8 cellular contexts compared by ENCODE assay signal in the genomic region with DNA sequence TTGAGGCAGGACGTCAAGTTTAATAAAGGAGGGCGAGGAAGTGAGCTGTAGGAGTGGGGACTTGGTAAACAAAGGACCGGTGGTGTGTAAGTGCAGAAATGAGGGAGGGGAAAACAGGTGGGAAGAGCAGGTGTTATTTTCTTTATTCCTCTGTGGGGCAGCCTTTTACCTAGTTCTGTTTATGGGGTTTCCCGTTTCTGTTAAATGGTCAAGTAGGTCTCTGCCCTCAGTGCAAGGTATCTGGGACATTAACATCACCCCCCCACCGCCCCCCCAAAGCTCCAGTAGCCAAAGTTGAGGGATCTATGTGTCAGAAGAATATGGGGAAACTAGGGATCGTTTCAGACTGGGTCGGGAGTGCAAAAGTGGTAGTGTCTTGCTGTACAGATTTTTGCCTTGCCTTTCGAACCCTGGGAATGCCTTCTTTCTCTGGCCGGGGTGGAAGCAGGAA. TPM values are rescaled to one million over a fixed set of nuclear protein-coding genes. Genes with fewer than 3 reads are reported as not detected.
DNase-seq lines count a peak whose midpoint lies in the region; ATAC-seq and TF ChIP-seq lines count a peak whose summit lies in the region.

No MANE protein-coding gene starts in this region.

- no peak for TF ChIP-seq RAD21 in IMR-90 (IDR thresholded peaks at IDR 0.05; ENCODE audit: low read length)

- CTCF ChIA-PET in IMR-90 (lab: Yijun Ruan, JAX), result interaction anchor here (1.2 to 1.3 kb wide), 2 partner anchors 57 to 67 kb away, joined by 3 read pairs; no protein-coding TSS in a partner anchor

- H3K27ac ChIP-seq in IMR-90 (ENCODE audit: insufficient read depth, low read length) (peak overlapping the region; percentile 80), muscle layer of colon (ENCODE audit: low read depth, low read length) (peak overlapping the region; percentile 57)

- peak overlapping the region; percentile 51; the same call in 1 of the 2 replicates for H4K5ac ChIP-seq in IMR-90 (ENCODE audit: low read depth, low read length)

- H2AFZ ChIP-seq in IMR-90 (replicated peaks; ENCODE audit: low read length, poor library complexity), result peak overlapping the region; percentile 95

- peak overlapping the region; percentile 83 for H3K23ac ChIP-seq in IMR-90 (ENCODE audit: low read depth, low read length)

- no peak for DNase-seq in GM12864 (ENCODE audit: low read depth)
- DNase-seq in IMR-90, result no peak
- peak; percentile 2 to 41 for DNase-seq in T47D (ENCODE audit: low read depth in 1 of 2, low spot score in 1 of 2)
- no peak for DNase-seq in DMS153 treated with DMSO at 0.1 percent for 48 hours (lab: John Stamatoyannopoulos, UW; ENCODE audit: unreplicated experiment)
- no peak for DNase-seq in COR-L47 (lab: John Stamatoyannopoulos, UW)

- no peak for TF ChIP-seq POLR2A in IMR-90 (IDR thresholded peaks at IDR 0.05; ENCODE audit: low read depth, low read length)

- BruUV-seq in IMR-90 (replicated peaks; lab: Mats Ljungman, UMichigan), result no TSS peak

- TF ChIP-seq CTCF in GM12864 (IDR thresholded peaks at IDR 0.05; ENCODE audit: low read depth, low read length, missing control alignments) (no peak), IMR-90 (conservative IDR thresholded peaks at IDR 0.05; ENCODE audit: low read depth, low read length) (no peak)

- peaks cover 9% of the 10 kb centered on the region for H3K4me1 ChIP-seq in IMR-90 (ENCODE audit: control insufficient read depth, insufficient read depth, low read length)
- H3K4me1 ChIP-seq in muscle layer of colon (ENCODE audit: insufficient read depth, low read length), result peaks cover 11% of the 10 kb centered on the region

- intact Hi-C loops in IMR-90 (cut with micrococcal nuclease), result loop anchor here (1.0 to 5.0 kb wide), 2 partner anchors 39 to 54 kb away; no protein-coding TSS in a partner anchor

- peak overlapping the region; percentile 86 for H3K4me2 ChIP-seq in IMR-90 (ENCODE audit: low read depth, low read length)

- H2BK5ac ChIP-seq in IMR-90 (ENCODE audit: low read depth, low read length, poor library complexity, severe bottlenecking), result peak overlapping the region; percentile 64

- POLR2A ChIA-PET in IMR-90 (lab: Charles Lee; ENCODE audit: unreplicated experiment), result no interaction called here

- dilution Hi-C loops in IMR-90 (cut with HindIII; ENCODE audit: low sequenced_read_pairs, unreplicated experiment), result no loop called here

- peaks cover 8% of the 10 kb centered on the region for H3K9me1 ChIP-seq in IMR-90 (ENCODE audit: insufficient read depth, low read length)

- peak overlapping the region; percentile 86 to 100 for H4K8ac ChIP-seq in IMR-90 (ENCODE audit: low read depth in 2 of 2, low read length in 2 of 2)

- peaks cover 17 to 45% of the 10 kb centered on the region in 2 experiments for H3K79me1 ChIP-seq in IMR-90 (ENCODE audit: low read depth in 1 of 2, low read length in 2 of 2)

- peak overlapping the region; percentile 48 for H2BK120ac ChIP-seq in IMR-90 (ENCODE audit: low read depth, low read length)

- H2AK9ac ChIP-seq in IMR-90 (replicated peaks; ENCODE audit: low read depth, low read length, poor library complexity), result peak overlapping the region; percentile 59

- H4K20me1 ChIP-seq in IMR-90 (ENCODE audit: insufficient read depth, low read length), result peaks cover 32% of the 10 kb centered on the region

- peak overlapping the region; percentile 80 for H2AK5ac ChIP-seq in IMR-90 (ENCODE audit: low read depth, low read length)

- H3K14ac ChIP-seq in IMR-90 (replicated peaks; ENCODE audit: low read depth, low read length), result peak overlapping the region; percentile 69

- H3K27me3 ChIP-seq in IMR-90 (ENCODE audit: control insufficient read depth, insufficient read depth, low read length) (no peaks in the 10 kb centered on the region), muscle layer of colon (ENCODE audit: control insufficient read depth in 1 of 2, insufficient read depth in 2 of 2, low read length in 2 of 2) (no peaks in the 10 kb centered on the region)

- H3K4me3 ChIP-seq in GM12864 (ENCODE audit: low read depth, low read length) (peak overlapping the region; percentile 52), IMR-90 (ENCODE audit: insufficient read depth, low read depth, low read length) (peak overlapping the region; percentile 64), muscle layer of colon (ENCODE audit: low read depth in 1 of 2, low read length in 2 of 2) (peak overlapping the region; percentile 59 to 79)

- H3K36me3 ChIP-seq in IMR-90 (ENCODE audit: control insufficient read depth, insufficient read depth, low read length) (no peaks in the 10 kb centered on the region), muscle layer of colon (ENCODE audit: insufficient read depth, low read length) (no peaks in the 10 kb centered on the region)

- H3K4ac ChIP-seq in IMR-90 (ENCODE audit: low read depth, low read length), result peak overlapping the region; percentile 75

- in situ Hi-C loops in IMR-90 (cut with MboI; ENCODE audit: low sequenced_read_pairs) (no loop called here), T47D (cut with HindIII; ENCODE audit: low pct_unique_long_range_greater_than_20kb, low sequenced_read_pairs) (no loop called here)

- peak overlapping the region; percentile 3; the same call in 1 of the 3 replicates for H2BK15ac ChIP-seq in IMR-90 (ENCODE audit: low read depth, low read length)

- H3K9me3 ChIP-seq in IMR-90 (ENCODE audit: control insufficient read depth, insufficient read depth, low read length), result no peaks in the 10 kb centered on the region
- H3K9me3 ChIP-seq in muscle layer of colon (ENCODE audit: low read length), result no peaks in the 10 kb centered on the region

- ATAC-seq in IMR-90 (ENCODE audit: low read depth) (no peak), GM21367 (IDR thresholded peaks at IDR 0.05; ENCODE audit: unreplicated experiment) (no peak), GM21723 (IDR thresholded peaks at IDR 0.05; ENCODE audit: unreplicated experiment) (no peak)

- H3K56ac ChIP-seq in IMR-90 (ENCODE audit: extremely low read depth, insufficient read depth, low read length), result no peak overlapping the region

- 0% methylated on average over 5 of the region's 9 CpGs; no CpG with 5 or more reads in 1 of the 2 experiments for WGBS in IMR-90 (ENCODE audit: extremely low coverage in 2 of 2, insufficient read length in 1 of 2), 2 experiments

- no peak overlapping the region; the same call in 1 of the 2 replicates for H2BK20ac ChIP-seq in IMR-90 (ENCODE audit: low read depth, low read length)

- peak overlapping the region; percentile 85; the same call in 1 of the 2 replicates for H4K91ac ChIP-seq in IMR-90 (ENCODE audit: insufficient read depth, low read depth, low read length)

- no peak overlapping the region for H3K18ac ChIP-seq in IMR-90 (ENCODE audit: low read depth, low read length)

- H3K9ac ChIP-seq in IMR-90 (ENCODE audit: low read depth, low read length), result peak overlapping the region; percentile 63
- no peak overlapping the region for H3K9ac ChIP-seq in muscle layer of colon (ENCODE audit: low read length)

TF ChIP-seq in IMR-90, 13 proteins besides CTCF, POLR2A, EP300 and RAD21:
- TF ChIP-seq CHD1 (IDR thresholded peaks at IDR 0.05; ENCODE audit: low read depth, low read length), result no peak

RNA-seq across cellular contexts. Expression of a gene that starts 0.9 kb away (rescaled TPM):
- 38.0 and 48.3 TPM in 2 replicates for total RNA-seq in IMR-90 (2012; rRNA removed)
- 3.0 and 3.2 TPM in 2 replicates for polyA plus RNA-seq in IMR-90 (2012; rRNA removed)
- 0.75 and 1.0 TPM in 2 replicates for polyA plus RNA-seq in IMR-90 (2012; cell fraction: cytosol; rRNA removed)
- 1.3 and 5.8 TPM in 2 replicates for polyA plus RNA-seq in IMR-90 (2012; cell fraction: nucleus; rRNA removed; ENCODE audit: low replicate concordance)

Comparison
In these comparisons a context has a peak if more than half of its experiments do, and no peak if none do; other contexts are left out.
1. DNase-seq: peak in T47D (2 of 2); none in GM12864 (single experiment), IMR-90 (single experiment), DMS153 treated with DMSO at 0.1 percent for 48 hours (single experiment) and COR-L47 (single experiment).
2. Peak in every context shown above with its lines, with median percentiles within 50 percentile points of each other: H3K4me3 ChIP-seq.